In the genomic region with DNA sequence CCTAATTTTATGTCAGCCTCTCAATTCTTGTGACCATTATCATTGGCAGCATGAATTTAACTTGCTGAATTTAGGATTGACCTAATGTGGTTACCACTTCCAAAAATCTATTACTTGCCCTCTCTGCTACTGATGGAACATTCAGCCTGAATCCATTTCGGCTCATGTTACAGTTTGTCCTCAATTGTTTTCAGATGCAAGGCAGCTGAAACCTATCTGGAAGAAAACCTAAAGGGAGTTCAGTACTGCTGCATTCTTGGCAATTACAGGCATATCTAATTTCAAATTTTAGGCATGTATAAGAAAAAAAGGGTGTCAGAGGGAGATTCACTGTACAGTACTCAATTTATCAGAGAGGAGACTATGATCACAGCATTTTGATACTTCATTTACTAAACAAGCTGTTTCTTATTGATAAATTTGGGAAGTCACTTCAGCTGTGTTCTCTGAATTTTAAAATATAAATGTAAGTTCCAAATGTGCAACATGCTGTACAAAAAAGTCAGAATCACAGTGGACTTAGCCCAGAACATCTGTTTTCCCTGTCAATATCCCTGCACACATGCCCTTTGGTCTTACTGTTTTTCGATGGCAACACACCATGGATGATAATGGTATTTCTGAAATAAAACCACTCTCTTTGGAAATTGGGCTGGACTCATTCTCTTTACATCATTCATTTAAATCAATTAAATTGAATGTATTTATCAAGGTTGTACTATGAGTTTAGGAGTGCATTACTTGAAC, we compare ENCODE assay signal across 24 cellular contexts.
DNase-seq lines count a peak whose midpoint lies in the region; ATAC-seq and TF ChIP-seq lines count a peak whose summit lies in the region.
"Had no signal": no experiment of that assay in that cellular context is flagged by ENCODE, and none has a peak within 500 bp of the region (broad histone marks: within the 10 kb centered on the region; RNA-seq: fewer than 3 reads in every experiment).

No MANE protein-coding gene starts in this region.

- no peak overlapping the region for H3K4me3 Mint-ChIP-seq in activated naive CD8-positive, alpha-beta T cell treated with anti-CD3 and anti-CD28 coated beads for 36 hours
- H3K4me3 Mint-ChIP-seq: activated naive CD8-positive, alpha-beta T cell treated with anti-CD3 and anti-CD28 coated beads, Interleukin-2, amount 10 ng/mL, durations not matched to agents 7 days and 5 days; activated T-helper 17 cell treated with anti-CD3 and anti-CD28 coated beads, Interleukin-2, amount 50 U/mL, for 72 hours; natural killer cell had no signal

- H3K36me3 ChIP-seq in iPS-20b (ENCODE audit: insufficient read depth, low read depth, low read length), result no peaks in the 10 kb centered on the region
- H3K36me3 ChIP-seq: colonic mucosa had no signal

- H3K27me3 ChIP-seq in iPS-20b (ENCODE audit: insufficient read depth, low read length), result no peaks in the 10 kb centered on the region
- H3K27me3 ChIP-seq: body of pancreas, colonic mucosa had no signal

- in situ Hi-C loops in KBM-7 (cut with MboI; ENCODE audit: low pct_unique_long_range_greater_than_20kb, low sequenced_read_pairs), result no loop called here

- H3K9me3 Mint-ChIP-seq in activated naive CD8-positive, alpha-beta T cell treated with anti-CD3 and anti-CD28 coated beads for 36 hours, result peaks cover 3% of the 10 kb centered on the region
- H3K9me3 Mint-ChIP-seq: activated naive CD8-positive, alpha-beta T cell treated with anti-CD3 and anti-CD28 coated beads, Interleukin-2, amount 10 ng/mL, durations not matched to agents 7 days and 5 days had no signal

- H3K4me1 Mint-ChIP-seq in activated naive CD8-positive, alpha-beta T cell treated with anti-CD3 and anti-CD28 coated beads for 36 hours, result no peaks in the 10 kb centered on the region
- H3K4me1 Mint-ChIP-seq: activated naive CD8-positive, alpha-beta T cell treated with anti-CD3 and anti-CD28 coated beads, Interleukin-2, amount 10 ng/mL, durations not matched to agents 7 days and 5 days; activated T-helper 17 cell treated with anti-CD3 and anti-CD28 coated beads, Interleukin-2, amount 50 U/mL, for 72 hours; natural killer cell had no signal

- DNase-seq in AG08395 (ENCODE audit: low spot score) (peak; percentile 8), NCI-H1105 (lab: John Stamatoyannopoulos, UW) (peak; percentile 28), choroid plexus epithelial cell (ENCODE audit: low read depth) (peak; percentile 4), KBM-7 (no peak), activated gamma-delta T cell treated with Interleukin-2 at 50 U/mL for 16 hours (no peak)
- DNase-seq in activated naive CD8-positive, alpha-beta T cell treated with anti-CD3 and anti-CD28 coated beads for 36 hours, result no peak
- DNase-seq: ACHN; activated CD4-positive, alpha-beta T cell treated with anti-CD3 and anti-CD28 coated beads for 4 hours; activated naive CD8-positive, alpha-beta T cell treated with anti-CD3 and anti-CD28 coated beads, Interleukin-2, amount 10 ng/mL, durations not matched to agents 7 days and 5 days; body of pancreas; colonic mucosa; EL; foreskin melanocyte; natural killer cell; NCI-H1694 treated with DMSO at 0.1 percent for 48 hours; T-helper 1 cell had no signal

- H3K27ac ChIP-seq in iPS-20b (ENCODE audit: low read length), result no peak overlapping the region
- H3K27ac ChIP-seq: body of pancreas, C4-2B, colonic mucosa, parathyroid adenoma had no signal

- H3K4me1 ChIP-seq in iPS-20b (ENCODE audit: insufficient read depth, low read length), result peaks cover 16% of the 10 kb centered on the region; the same call in 1 of the 2 replicates
- H3K4me1 ChIP-seq: colonic mucosa, parathyroid adenoma had no signal

- no peak for ATAC-seq in GM19351 (IDR thresholded peaks at IDR 0.05; ENCODE audit: unreplicated experiment)
- ATAC-seq: activated T-helper 17 cell treated with anti-CD3 and anti-CD28 coated beads, Interleukin-2, amount 50 U/mL, for 72 hours; body of pancreas; K562; natural killer cell; Right ventricle myocardium inferior; sciatic nerve had no signal

- H3K27me3 Mint-ChIP-seq in activated naive CD8-positive, alpha-beta T cell treated with anti-CD3 and anti-CD28 coated beads for 36 hours, result no peaks in the 10 kb centered on the region
- H3K27me3 Mint-ChIP-seq: activated naive CD8-positive, alpha-beta T cell treated with anti-CD3 and anti-CD28 coated beads, Interleukin-2, amount 10 ng/mL, durations not matched to agents 7 days and 5 days; activated T-helper 17 cell treated with anti-CD3 and anti-CD28 coated beads, Interleukin-2, amount 50 U/mL, for 72 hours had no signal

- no peak for TF ChIP-seq CTCF in choroid plexus epithelial cell (conservative IDR thresholded peaks at IDR 0.05; ENCODE audit: low read depth, low read length)

- H3K9ac ChIP-seq in iPS-20b (ENCODE audit: low read depth, low read length), result 0 out of 2 replicates have a peak overlapping the region, but pooled peaks have one; percentile 7
- H3K9ac ChIP-seq: parathyroid adenoma had no signal

- H3K27ac Mint-ChIP-seq in activated naive CD8-positive, alpha-beta T cell treated with anti-CD3 and anti-CD28 coated beads for 36 hours, result no peak overlapping the region
- H3K27ac Mint-ChIP-seq: activated naive CD8-positive, alpha-beta T cell treated with anti-CD3 and anti-CD28 coated beads, Interleukin-2, amount 10 ng/mL, durations not matched to agents 7 days and 5 days; activated T-helper 17 cell treated with anti-CD3 and anti-CD28 coated beads, Interleukin-2, amount 50 U/mL, for 72 hours; natural killer cell had no signal

- no peaks in the 10 kb centered on the region for H3K36me3 Mint-ChIP-seq in activated naive CD8-positive, alpha-beta T cell treated with anti-CD3 and anti-CD28 coated beads for 36 hours
- H3K36me3 Mint-ChIP-seq: activated naive CD8-positive, alpha-beta T cell treated with anti-CD3 and anti-CD28 coated beads, Interleukin-2, amount 10 ng/mL, durations not matched to agents 7 days and 5 days had no signal

- H3K4me3 ChIP-seq in choroid plexus epithelial cell (ENCODE audit: low read depth, low read length), result no peak overlapping the region
- H3K4me3 ChIP-seq in iPS-20b (ENCODE audit: low read length), result no peak overlapping the region
- H3K4me3 ChIP-seq: body of pancreas, colonic mucosa, K562 had no signal

- H3K9me3 ChIP-seq in iPS-20b (ENCODE audit: insufficient read depth, low read depth, low read length), result no peaks in the 10 kb centered on the region
- H3K9me3 ChIP-seq: body of pancreas, colonic mucosa had no signal

Comparison
In these comparisons a context has a peak if more than half of its experiments do, and no peak if none do; other contexts are left out.
1. DNase-seq: peak in AG08395 (single experiment), NCI-H1105 (single experiment) and choroid plexus epithelial cell (single experiment); none in KBM-7 (single experiment), activated gamma-delta T cell treated with Interleukin-2 at 50 U/mL for 16 hours (single experiment) and activated naive CD8-positive, alpha-beta T cell treated with anti-CD3 and anti-CD28 coated beads for 36 hours (single experiment).